In genomic region chr12:50057000-50057841, GRCh38 we compare ENCODE assay signal across 9 cellular contexts. TPM values are rescaled to one million over a fixed set of nuclear protein-coding genes. Genes with fewer than 3 reads are reported as not detected.
DNase-seq lines count a peak whose midpoint lies in the region; ATAC-seq, FAIRE-seq and TF ChIP-seq lines count a peak whose summit lies in the region.
"Had no signal": no experiment of that assay in that cellular context is flagged by ENCODE, and none has a peak within 500 bp of the region (broad histone marks: within the 10 kb centered on the region; RNA-seq: fewer than 3 reads in every experiment).

Gene ASIC1, plus strand, starts transcription at chr12:50057596. Its CDS starts 1,171 bp downstream, at chr12:50058767.

- H3K27me3 ChIP-seq in WERI-Rb-1 (ENCODE audit: insufficient read depth, low read depth, severe bottlenecking) (no peaks in the 10 kb centered on the region), spleen (replicated peaks in 1 of 7) (peaks cover 0 to 91% (median 34%) of the 10 kb centered on the region in 7 donors)

- H3K4me3 ChIP-seq in WERI-Rb-1 (ENCODE audit: low read depth, low read length) (peak within 1 kb of the TSS; percentile 69), kidney (ENCODE audit: low read length in 2 of 2) (peak within 1 kb of the TSS; percentile 44 to 71), spleen (peak within 1 kb of the TSS; percentile 40 to 80 (median 56))

- H3K4me1 ChIP-seq in kidney (ENCODE audit: control insufficient read depth in 1 of 2, insufficient read depth in 1 of 2, low read depth in 1 of 2, low read length in 2 of 2) = peaks cover 4 to 6% of the 10 kb centered on the region in 2 donors
- peaks cover 7 to 37% (median 26%) of the 10 kb centered on the region in 6 donors for H3K4me1 ChIP-seq in spleen

- 1% methylated on average over 23 to 88 of the region's 88 CpGs for WGBS in spleen, 5 donors

- TF ChIP-seq CTCF in WERI-Rb-1 (IDR thresholded peaks at IDR 0.05; ENCODE audit: low read depth, low read length) (no peak), kidney (IDR thresholded peaks at IDR 0.05; ENCODE audit: borderline replicate concordance, extremely low read depth, insufficient read depth) (no peak), spleen (IDR thresholded peaks at IDR 0.05 in 8 of 11, conservative IDR thresholded peaks at IDR 0.05 in 3 of 11) (no peak)

- peak within 1 kb of the TSS; percentile 64 for H3K27ac ChIP-seq in WERI-Rb-1
- no peak within 1 kb of the TSS for H3K27ac ChIP-seq in kidney (ENCODE audit: low read depth in 2 of 2, low read length in 2 of 2)
- H3K27ac ChIP-seq in spleen = no peak within 1 kb of the TSS

- no peak for FAIRE-seq in kidney (lab: Jason Lieb, UNC)
- FAIRE-seq: colon had no signal

- peak within 1 kb of the TSS in 1 of 2 donors; percentile 44 for H3K9ac ChIP-seq in kidney (ENCODE audit: low read length in 2 of 2)

- H3K9me3 ChIP-seq in WERI-Rb-1 (ENCODE audit: severe bottlenecking) = no peaks in the 10 kb centered on the region
- H3K9me3 ChIP-seq in kidney (ENCODE audit: control insufficient read depth in 1 of 2, low read length in 2 of 2) = no peaks in the 10 kb centered on the region
- no peaks in the 10 kb centered on the region for H3K9me3 ChIP-seq in spleen

- ATAC-seq in HG02610 (IDR thresholded peaks at IDR 0.05; ENCODE audit: unreplicated experiment) (no peak), GM18505 (IDR thresholded peaks at IDR 0.05; ENCODE audit: unreplicated experiment) (no peak)

- intact Hi-C loops in kidney (cut with DNase I) = no loop called here
- intact Hi-C loops in spleen (cut with DNase I; ENCODE audit: low total_unique reads) = loop anchor here (5.0 to 10.0 kb wide), 2 partner anchors 90 to 282 kb away; no protein-coding TSS in a partner anchor

- peaks cover 15% of the 10 kb centered on the region for H3K36me3 ChIP-seq in WERI-Rb-1
- no peaks in the 10 kb centered on the region for H3K36me3 ChIP-seq in kidney (ENCODE audit: control insufficient read depth in 1 of 2, insufficient read depth in 2 of 2, low read length in 2 of 2)
- H3K36me3 ChIP-seq in spleen = no peaks in the 10 kb centered on the region

- peak; percentile 90 for DNase-seq in GM03348 (ENCODE audit: low spot score)
- DNase-seq in MV-4-11 (lab: John Stamatoyannopoulos, UW) = peak; percentile 49
- DNase-seq in WERI-Rb-1 = peak; percentile 87
- DNase-seq in cerebellum (ENCODE audit: low spot score) = peak; percentile 83
- DNase-seq in kidney = peak; percentile 91
- no peak for DNase-seq in spleen

- no peak for TF ChIP-seq POLR2A in spleen (IDR thresholded peaks at IDR 0.05)
- TF ChIP-seq POLR2A in GM18505 (IDR thresholded peaks at IDR 0.05; ENCODE audit: borderline replicate concordance, extremely low read depth, insufficient read depth, insufficient read length) = no peak

RNA-seq across cellular contexts. Expression of gene ASIC1, which starts in this region (rescaled TPM):
- total RNA-seq in cerebellum = 20.5 TPM
- 1.6 TPM for total RNA-seq in kidney
- 0.99 TPM for polyA plus RNA-seq in kidney (ENCODE audit: insufficient read depth, low read depth, low replicate concordance)
- 1 to 10 TPM in 2 of 7 donors, under 1 TPM in 5; 0.26 to 1.3 (median 0.54) TPM for total RNA-seq in spleen
- polyA plus RNA-seq in spleen = under 1 TPM; 0.16 to 0.33 (median 0.22) TPM
